15 cellular contexts compared by ENCODE assay signal in the genomic region with DNA sequence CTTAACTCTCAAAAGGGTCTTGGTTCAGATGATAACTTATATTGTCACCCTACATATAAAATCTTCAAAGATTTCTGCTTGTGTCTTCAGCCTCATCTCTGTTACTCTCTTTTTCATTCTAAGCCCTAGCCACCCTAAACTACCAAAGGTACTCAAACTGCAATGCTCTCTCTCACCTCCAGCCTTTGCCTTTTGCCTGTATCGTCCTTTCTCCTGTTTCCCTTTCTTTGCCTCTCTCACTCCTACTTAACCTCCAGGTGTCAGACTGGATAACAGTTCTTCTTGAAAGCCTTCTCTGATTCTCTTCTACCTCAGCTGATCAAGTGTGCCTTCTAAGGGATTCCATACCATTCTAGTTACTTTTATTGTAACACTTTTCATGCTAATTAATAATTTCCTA.
"Had no signal": no experiment of that assay in that cellular context is flagged by ENCODE, and none has a peak within 500 bp of the region (broad histone marks: within the 10 kb centered on the region; RNA-seq: fewer than 3 reads in every experiment).

No MANE protein-coding gene starts in this region.

- ATAC-seq: activated CD4-positive, alpha-beta T cell treated with anti-CD3 and anti-CD28 coated beads for 36 hours; esophagus mucosa; lower lobe of right lung; natural killer cell; pancreas; stimulated activated naive B cell treated with anti-CD40 and anti-IgM and Interleukin-4, amounts not matched to agents 10 μg/mL and 1 μg/mL and 100 μg/mL, for 72 hours; upper lobe of right lung had no signal

- H3K27me3 ChIP-seq: hepatocyte, pancreas, upper lobe of right lung had no signal

- H3K36me3 Mint-ChIP-seq: activated naive CD8-positive, alpha-beta T cell treated with anti-CD3 and anti-CD28 coated beads for 36 hours; natural killer cell; stimulated activated naive B cell treated with anti-CD40 and anti-IgM and Interleukin-4, amounts not matched to agents 10 μg/mL and 1 μg/mL and 100 μg/mL, for 72 hours had no signal

- H3K9me3 Mint-ChIP-seq: activated naive CD8-positive, alpha-beta T cell treated with anti-CD3 and anti-CD28 coated beads for 36 hours; natural killer cell; stimulated activated naive B cell treated with anti-CD40 and anti-IgM and Interleukin-4, amounts not matched to agents 10 μg/mL and 1 μg/mL and 100 μg/mL, for 72 hours had no signal

- H3K4me3 ChIP-seq: hepatocyte, lower lobe of right lung, pancreas, thoracic aorta, upper lobe of right lung had no signal

- H3K4me2 ChIP-seq: hepatocyte had no signal

- H3K79me2 ChIP-seq: hepatocyte had no signal

- H3K27me3 Mint-ChIP-seq: stimulated activated naive B cell treated with anti-CD40 and anti-IgM and Interleukin-4, amounts not matched to agents 10 μg/mL and 1 μg/mL and 100 μg/mL, for 72 hours had no signal

- H3K27ac ChIP-seq: hepatocyte, lower lobe of right lung, pancreas, thoracic aorta, upper lobe of right lung had no signal

- H2AFZ ChIP-seq: hepatocyte had no signal

- H3K27ac Mint-ChIP-seq: activated CD4-positive, alpha-beta T cell treated with anti-CD3 and anti-CD28 coated beads for 36 hours; activated naive CD8-positive, alpha-beta T cell treated with anti-CD3 and anti-CD28 coated beads for 36 hours; natural killer cell; stimulated activated naive B cell treated with anti-CD40 and anti-IgM and Interleukin-4, amounts not matched to agents 10 μg/mL and 1 μg/mL and 100 μg/mL, for 72 hours had no signal

- H3K9me3 ChIP-seq: lower lobe of right lung, pancreas, thoracic aorta, upper lobe of right lung had no signal

- H3K36me3 ChIP-seq: lower lobe of right lung, pancreas, thoracic aorta, upper lobe of right lung had no signal

- H3K4me1 ChIP-seq: lower lobe of right lung, upper lobe of right lung had no signal

- DNase-seq: activated CD4-positive, alpha-beta T cell treated with anti-CD3 and anti-CD28 coated beads for 36 hours; activated CD4-positive, alpha-beta T cell treated with anti-CD3 and anti-CD28 coated beads, Interleukin-2, amount 50 U/mL, for 48 hours; activated naive CD4-positive, alpha-beta T cell; activated naive CD8-positive, alpha-beta T cell treated with anti-CD3 and anti-CD28 coated beads for 36 hours; activated T-cell treated with anti-CD3 and anti-CD28 coated beads for 4 hours; amniotic stem cell; effector CD4-positive, alpha-beta T cell; lower lobe of right lung; natural killer cell; pancreas; stimulated activated naive B cell treated with anti-CD40 and anti-IgM and Interleukin-4, amounts not matched to agents 10 μg/mL and 1 μg/mL and 100 μg/mL, for 72 hours; upper lobe of right lung had no signal

- H3K4me3 Mint-ChIP-seq: activated CD4-positive, alpha-beta T cell treated with anti-CD3 and anti-CD28 coated beads for 36 hours; activated naive CD8-positive, alpha-beta T cell treated with anti-CD3 and anti-CD28 coated beads for 36 hours; natural killer cell; stimulated activated naive B cell treated with anti-CD40 and anti-IgM and Interleukin-4, amounts not matched to agents 10 μg/mL and 1 μg/mL and 100 μg/mL, for 72 hours had no signal
